In the genomic region with DNA sequence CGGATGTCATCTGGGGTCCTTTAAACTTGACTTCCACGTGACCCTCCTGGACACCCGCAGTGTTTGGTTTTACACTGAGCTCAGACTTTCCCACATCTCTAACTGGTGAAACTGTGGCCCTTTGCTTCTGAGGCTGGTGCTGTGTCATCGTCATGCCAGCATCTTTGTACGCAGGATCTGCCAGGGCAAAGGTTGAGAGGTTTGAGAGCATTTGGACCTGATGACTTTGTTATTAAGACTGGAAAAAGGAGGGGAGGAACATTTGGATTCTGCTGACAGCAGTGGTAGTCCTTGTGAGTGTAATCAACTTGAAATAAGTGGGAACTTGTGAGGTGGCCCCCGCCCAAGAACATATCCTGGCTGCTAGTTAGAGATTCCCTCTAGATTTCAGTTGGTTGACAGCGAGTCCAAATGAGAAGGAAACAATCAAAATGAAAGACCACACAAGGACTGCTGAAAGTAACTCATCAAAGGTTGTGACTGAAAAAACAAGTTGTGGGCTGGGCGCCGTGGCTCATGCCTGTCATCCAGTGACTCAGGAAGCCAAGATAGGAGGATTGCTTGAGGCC, we compare ENCODE assay signal across 12 cellular contexts.
DNase-seq lines count a peak whose midpoint lies in the region; ATAC-seq and TF ChIP-seq lines count a peak whose summit lies in the region.
"Had no signal": no experiment of that assay in that cellular context is flagged by ENCODE, and none has a peak within 500 bp of the region (broad histone marks: within the 10 kb centered on the region; RNA-seq: fewer than 3 reads in every experiment).

No MANE protein-coding gene starts in this region.

- no peaks in the 10 kb centered on the region for H4K20me1 ChIP-seq in smooth muscle cell (ENCODE audit: low read depth)
- H4K20me1 ChIP-seq: BLaER1 treated with 17β-estradiol and CSF1 and Interleukin-3, amounts not matched to agents 10 nM and 100 nM had no signal

- peaks cover 38% of the 10 kb centered on the region for H3K4me1 Mint-ChIP-seq in activated T-helper 2 cell treated with anti-CD3 and anti-CD28 coated beads, Interferon-gamma antibody, Interleukin-2, Interleukin-4, amounts not matched to agents 10 μg/mL and 5 μg/mL and 100 μg/mL, durations not matched to agents 14 hours and 24 hours and 36 hours (ENCODE audit: low read depth)
- H3K4me1 Mint-ChIP-seq in stimulated activated naive CD8-positive, alpha-beta T cell treated with anti-CD3 and anti-CD28 coated beads, Interleukin-15, amount 100 ng/mL, for 72 hours = peaks cover 58% of the 10 kb centered on the region

- H3K36me3 Mint-ChIP-seq in activated T-helper 2 cell treated with anti-CD3 and anti-CD28 coated beads, Interferon-gamma antibody, Interleukin-2, Interleukin-4, amounts not matched to agents 10 μg/mL and 5 μg/mL and 100 μg/mL, durations not matched to agents 14 hours and 24 hours and 36 hours (ENCODE audit: low read depth) = peaks cover 7% of the 10 kb centered on the region
- H3K36me3 Mint-ChIP-seq: memory B cell had no signal

- H3K27me3 ChIP-seq in cardiac muscle cell (no peaks in the 10 kb centered on the region), psoas muscle (ENCODE audit: insufficient read depth in 3 of 3, low read length in 2 of 3) (no peaks in the 10 kb centered on the region), smooth muscle cell (ENCODE audit: low read depth) (no peaks in the 10 kb centered on the region), aorta (ENCODE audit: control insufficient read depth in 1 of 2, insufficient read depth in 2 of 2, low read length in 1 of 2) (no peaks in the 10 kb centered on the region)
- H3K27me3 ChIP-seq: BLaER1 treated with 17β-estradiol and CSF1 and Interleukin-3, amounts not matched to agents 10 nM and 100 nM; right lobe of liver had no signal

- no peaks in the 10 kb centered on the region for H3K79me2 ChIP-seq in smooth muscle cell (ENCODE audit: low read depth)

- intact Hi-C loops in Right ventricle myocardium superior (cut with DNase I) = loop anchor here (10.0 kb wide), 1 partner anchor 290 kb away; no protein-coding TSS in a partner anchor
- intact Hi-C loops in activated T-helper 2 cell treated with anti-CD3 and anti-CD28 coated beads, Interferon-gamma antibody, Interleukin-2, Interleukin-4, amounts not matched to agents 10 μg/mL and 5 μg/mL and 100 μg/mL, durations not matched to agents 14 hours and 24 hours and 36 hours (cut with micrococcal nuclease) = loop anchor here (2.0 kb wide), 4 partner anchors 16 to 244 kb away; partner anchors contain the start of gene KIAA1671
- intact Hi-C loops in psoas muscle (cut with DNase I) = loop anchor here (5.0 to 10.0 kb wide), 2 partner anchors 288 to 290 kb away; no protein-coding TSS in a partner anchor
- intact Hi-C loops in aorta (cut with DNase I) = no loop called here

- H3K4me1 ChIP-seq in cardiac muscle cell (ENCODE audit: low read depth) = no peaks in the 10 kb centered on the region
- no peaks in the 10 kb centered on the region for H3K4me1 ChIP-seq in psoas muscle
- no peaks in the 10 kb centered on the region for H3K4me1 ChIP-seq in smooth muscle cell (ENCODE audit: low read depth)
- no peaks in the 10 kb centered on the region for H3K4me1 ChIP-seq in aorta (ENCODE audit: control insufficient read depth in 1 of 2, insufficient read depth in 2 of 2, low read length in 2 of 2)
- H3K4me1 ChIP-seq: BLaER1 treated with 17β-estradiol and CSF1 and Interleukin-3, amounts not matched to agents 10 nM and 100 nM had no signal

- H3K36me3 ChIP-seq in cardiac muscle cell (peaks cover 4% of the 10 kb centered on the region), psoas muscle (ENCODE audit: insufficient read depth in 1 of 2, low read depth in 1 of 2) (peaks cover 0 to under 1% of the 10 kb centered on the region in 2 donors), smooth muscle cell (ENCODE audit: low read depth) (no peaks in the 10 kb centered on the region), aorta (ENCODE audit: control insufficient read depth in 1 of 2, insufficient read depth in 2 of 2, low read length in 1 of 2) (no peaks in the 10 kb centered on the region)
- H3K36me3 ChIP-seq: right lobe of liver had no signal

- H3K4me3 Mint-ChIP-seq in activated T-helper 2 cell treated with anti-CD3 and anti-CD28 coated beads, Interferon-gamma antibody, Interleukin-2, Interleukin-4, amounts not matched to agents 10 μg/mL and 5 μg/mL and 100 μg/mL, durations not matched to agents 14 hours and 24 hours and 36 hours (ENCODE audit: low read depth) = peak overlapping the region; percentile 0
- peak overlapping the region; percentile 11 to 50 for H3K4me3 Mint-ChIP-seq in stimulated activated naive CD8-positive, alpha-beta T cell treated with anti-CD3 and anti-CD28 coated beads, Interleukin-15, amount 100 ng/mL, for 72 hours
- H3K4me3 Mint-ChIP-seq: memory B cell had no signal

- peak overlapping the region; percentile 86 for H3K27ac Mint-ChIP-seq in activated T-helper 2 cell treated with anti-CD3 and anti-CD28 coated beads, Interferon-gamma antibody, Interleukin-2, Interleukin-4, amounts not matched to agents 10 μg/mL and 5 μg/mL and 100 μg/mL, durations not matched to agents 14 hours and 24 hours and 36 hours
- H3K27ac Mint-ChIP-seq in stimulated activated naive CD8-positive, alpha-beta T cell treated with anti-CD3 and anti-CD28 coated beads, Interleukin-15, amount 100 ng/mL, for 72 hours = peak overlapping the region in 1 of 2 donors; percentile 94
- H3K27ac Mint-ChIP-seq: memory B cell had no signal

- DNase-seq in cardiac muscle cell (ENCODE audit: low read depth in 1 of 2, low spot score in 1 of 2) = no peak
- no peak for DNase-seq in Right ventricle myocardium superior
- peak; percentile 40 for DNase-seq in activated T-helper 2 cell treated with anti-CD3 and anti-CD28 coated beads, Interferon-gamma antibody, Interleukin-2, Interleukin-4, amounts not matched to agents 10 μg/mL and 5 μg/mL and 100 μg/mL, durations not matched to agents 14 hours and 24 hours and 36 hours (ENCODE audit: low spot score)
- DNase-seq in kidney tubule cell (ENCODE audit: low spot score) = peak; percentile 50
- peak; percentile 53 to 86 for DNase-seq in stimulated activated naive CD8-positive, alpha-beta T cell treated with anti-CD3 and anti-CD28 coated beads, Interleukin-15, amount 100 ng/mL, for 72 hours
- DNase-seq in psoas muscle = no peak
- no peak for DNase-seq in smooth muscle cell (lab: John Stamatoyannopoulos, UW; ENCODE audit: unreplicated experiment)
- DNase-seq in aorta = no peak
- DNase-seq: NCI-H2029, right lobe of liver had no signal

- TF ChIP-seq CTCF in cardiac muscle cell (IDR thresholded peaks at IDR 0.05; ENCODE audit: low read depth, low read length) (no peak), psoas muscle (IDR thresholded peaks at IDR 0.05) (no peak), smooth muscle cell (IDR thresholded peaks at IDR 0.05; ENCODE audit: borderline replicate concordance, insufficient read depth, poor library complexity, severe bottlenecking) (no peak)

- H3K9ac ChIP-seq in smooth muscle cell (ENCODE audit: low read depth) = no peak overlapping the region

- WGBS in psoas muscle, 3 donors = 74 to 81% (median 80%) methylated on average over 9 of the region's 9 CpGs
- WGBS in smooth muscle cell (ENCODE audit: low lambda C conversion rate) = 86% methylated on average over 9 of the region's 9 CpGs
- WGBS in aorta, 2 donors = 89 to 92% methylated on average over 9 of the region's 9 CpGs

- H3K27ac ChIP-seq in cardiac muscle cell = peak overlapping the region; percentile 47
- H3K27ac ChIP-seq in psoas muscle = no peak overlapping the region
- no peak overlapping the region for H3K27ac ChIP-seq in smooth muscle cell (ENCODE audit: low read depth)
- no peak overlapping the region for H3K27ac ChIP-seq in aorta (ENCODE audit: low read depth in 1 of 2, low read length in 2 of 2)
- H3K27ac ChIP-seq: BLaER1 treated with 17β-estradiol and CSF1 and Interleukin-3, amounts not matched to agents 10 nM and 100 nM; right lobe of liver had no signal

- H3K27me3 Mint-ChIP-seq in activated T-helper 2 cell treated with anti-CD3 and anti-CD28 coated beads, Interferon-gamma antibody, Interleukin-2, Interleukin-4, amounts not matched to agents 10 μg/mL and 5 μg/mL and 100 μg/mL, durations not matched to agents 14 hours and 24 hours and 36 hours (ENCODE audit: low read depth) = no peaks in the 10 kb centered on the region
- no peaks in the 10 kb centered on the region for H3K27me3 Mint-ChIP-seq in stimulated activated naive CD8-positive, alpha-beta T cell treated with anti-CD3 and anti-CD28 coated beads, Interleukin-15, amount 100 ng/mL, for 72 hours

- ATAC-seq in Right ventricle myocardium superior (ENCODE audit: poor library complexity) = no peak
- ATAC-seq in stimulated activated naive CD8-positive, alpha-beta T cell treated with anti-CD3 and anti-CD28 coated beads, Interleukin-15, amount 100 ng/mL, for 72 hours = peak; percentile 89
- ATAC-seq in psoas muscle = no peak
- ATAC-seq in aorta (ENCODE audit: low FRiP score) = no peak

- H3K4me2 ChIP-seq in smooth muscle cell = no peak overlapping the region
- H3K4me2 ChIP-seq: BLaER1 treated with 17β-estradiol and CSF1 and Interleukin-3, amounts not matched to agents 10 nM and 100 nM had no signal

- H2AFZ ChIP-seq in smooth muscle cell (ENCODE audit: low read depth) = no peak overlapping the region

- H3K9me3 Mint-ChIP-seq in activated T-helper 2 cell treated with anti-CD3 and anti-CD28 coated beads, Interferon-gamma antibody, Interleukin-2, Interleukin-4, amounts not matched to agents 10 μg/mL and 5 μg/mL and 100 μg/mL, durations not matched to agents 14 hours and 24 hours and 36 hours = peaks cover 13% of the 10 kb centered on the region
- H3K9me3 Mint-ChIP-seq in stimulated activated naive CD8-positive, alpha-beta T cell treated with anti-CD3 and anti-CD28 coated beads, Interleukin-15, amount 100 ng/mL, for 72 hours = peaks cover 5 to 18% of the 10 kb centered on the region in 2 donors

- H3K4me3 ChIP-seq in cardiac muscle cell (no peak overlapping the region), psoas muscle (no peak overlapping the region), smooth muscle cell (no peak overlapping the region), aorta (ENCODE audit: low read length in 2 of 2) (no peak overlapping the region)
- H3K4me3 ChIP-seq: BLaER1 treated with 17β-estradiol and CSF1 and Interleukin-3, amounts not matched to agents 10 nM and 100 nM; right lobe of liver had no signal

- H3K9me3 ChIP-seq in cardiac muscle cell (ENCODE audit: low read depth) = no peaks in the 10 kb centered on the region
- H3K9me3 ChIP-seq in psoas muscle = no peaks in the 10 kb centered on the region
- no peaks in the 10 kb centered on the region for H3K9me3 ChIP-seq in smooth muscle cell (replicated peaks; ENCODE audit: low read depth)
- no peaks in the 10 kb centered on the region for H3K9me3 ChIP-seq in aorta (ENCODE audit: control insufficient read depth, low read length)
- H3K9me3 ChIP-seq: right lobe of liver had no signal

- H3F3A ChIP-seq in smooth muscle cell (ENCODE audit: low read depth) = no peaks in the 10 kb centered on the region

Comparison
In these comparisons a context has a peak if more than half of its experiments do, and no peak if none do; other contexts are left out.
1. DNase-seq: peak in activated T-helper 2 cell treated with anti-CD3 and anti-CD28 coated beads, Interferon-gamma antibody, Interleukin-2, Interleukin-4, amounts not matched to agents 10 μg/mL and 5 μg/mL and 100 μg/mL, durations not matched to agents 14 hours and 24 hours and 36 hours (single experiment), kidney tubule cell (single experiment) and stimulated activated naive CD8-positive, alpha-beta T cell treated with anti-CD3 and anti-CD28 coated beads, Interleukin-15, amount 100 ng/mL, for 72 hours (2 of 2); none in cardiac muscle cell (0 of 2), Right ventricle myocardium superior (single experiment), psoas muscle (0 of 2), smooth muscle cell (single experiment) and aorta (0 of 2).
2. intact Hi-C loops: an anchor here in Right ventricle myocardium superior (10.0 kb wide), activated T-helper 2 cell treated with anti-CD3 and anti-CD28 coated beads, Interferon-gamma antibody, Interleukin-2, Interleukin-4, amounts not matched to agents 10 μg/mL and 5 μg/mL and 100 μg/mL, durations not matched to agents 14 hours and 24 hours and 36 hours (2.0 kb wide) and psoas muscle (5.0 to 10.0 kb wide); none called in aorta.